Comparison of ENCODE assay signal across 9 cellular contexts in genomic region chr10:118753331-118753730, GRCh38. TPM values are rescaled to one million over a fixed set of nuclear protein-coding genes. Genes with fewer than 3 reads are reported as not detected.
DNase-seq lines count a peak whose midpoint lies in the region; ATAC-seq, FAIRE-seq and TF ChIP-seq lines count a peak whose summit lies in the region.
"Had no signal": no experiment of that assay in that cellular context is flagged by ENCODE, and none has a peak within 500 bp of the region (broad histone marks: within the 10 kb centered on the region; RNA-seq: fewer than 3 reads in every experiment).

No MANE protein-coding gene starts in this region.

- DNase-seq in GM12892 (ENCODE audit: insufficient read length) = no peak
- DNase-seq in SJSA1 (ENCODE audit: low read depth in 1 of 2, low spot score in 2 of 2) = no peak
- DNase-seq in fibroblast of villous mesenchyme (ENCODE audit: low read depth) = peak; percentile 59
- no peak for DNase-seq in retinal pigment epithelial cell (ENCODE audit: low read depth)
- no peak for DNase-seq in NCI-H510A (lab: John Stamatoyannopoulos, UW)
- DNase-seq in C1 segment of cervical spinal cord (lab: John Stamatoyannopoulos, UW) = no peak

- H3K4me1 ChIP-seq in SJSA1 (replicated peaks) = peaks cover 15% of the 10 kb centered on the region

- no peak overlapping the region for H3K27ac ChIP-seq in SJSA1

- no peaks in the 10 kb centered on the region for H3K9me3 ChIP-seq in SJSA1 (replicated peaks)

- TF ChIP-seq CTCF in fibroblast of villous mesenchyme (IDR thresholded peaks at IDR 0.05; ENCODE audit: insufficient read depth, low read depth, low read length) = no peak
- no peak for TF ChIP-seq CTCF in retinal pigment epithelial cell (conservative IDR thresholded peaks at IDR 0.05; ENCODE audit: low read depth, low read length)

- peaks cover 6% of the 10 kb centered on the region for H3K36me3 ChIP-seq in SJSA1

- no peaks in the 10 kb centered on the region for H3K27me3 ChIP-seq in SJSA1 (replicated peaks)

- TF ChIP-seq POLR2A in GM12892 (IDR thresholded peaks at IDR 0.05; ENCODE audit: low read depth, low read length) = no peak

- no peak for ATAC-seq in GM19463 (IDR thresholded peaks at IDR 0.05; ENCODE audit: unreplicated experiment)
- ATAC-seq in HG03108 (IDR thresholded peaks at IDR 0.05; ENCODE audit: unreplicated experiment) = no peak

- FAIRE-seq in GM12892 (lab: Jason Lieb, UNC) = peak; percentile 56
- FAIRE-seq: endometrium had no signal

- H3K4me3 ChIP-seq in SJSA1 (peak overlapping the region; percentile 87), fibroblast of villous mesenchyme (ENCODE audit: low read depth, low read length) (peak overlapping the region; percentile 97), retinal pigment epithelial cell (ENCODE audit: low read length) (peak overlapping the region; percentile 94)

RNA-seq across cellular contexts. Expression of gene CACUL1, which starts 1.4 kb away (rescaled TPM):
- 11.5 TPM for polyA plus RNA-seq in GM12892 (2012; ENCODE audit: missing spikeins)
- 19.9 and 26.6 TPM in 2 replicates for total RNA-seq in SJSA1 (2014; rRNA removed; shearing (Covaris generic))
- total RNA-seq in fibroblast of villous mesenchyme = 29.0 and 40.6 TPM in 2 replicates
